In the genomic region with DNA sequence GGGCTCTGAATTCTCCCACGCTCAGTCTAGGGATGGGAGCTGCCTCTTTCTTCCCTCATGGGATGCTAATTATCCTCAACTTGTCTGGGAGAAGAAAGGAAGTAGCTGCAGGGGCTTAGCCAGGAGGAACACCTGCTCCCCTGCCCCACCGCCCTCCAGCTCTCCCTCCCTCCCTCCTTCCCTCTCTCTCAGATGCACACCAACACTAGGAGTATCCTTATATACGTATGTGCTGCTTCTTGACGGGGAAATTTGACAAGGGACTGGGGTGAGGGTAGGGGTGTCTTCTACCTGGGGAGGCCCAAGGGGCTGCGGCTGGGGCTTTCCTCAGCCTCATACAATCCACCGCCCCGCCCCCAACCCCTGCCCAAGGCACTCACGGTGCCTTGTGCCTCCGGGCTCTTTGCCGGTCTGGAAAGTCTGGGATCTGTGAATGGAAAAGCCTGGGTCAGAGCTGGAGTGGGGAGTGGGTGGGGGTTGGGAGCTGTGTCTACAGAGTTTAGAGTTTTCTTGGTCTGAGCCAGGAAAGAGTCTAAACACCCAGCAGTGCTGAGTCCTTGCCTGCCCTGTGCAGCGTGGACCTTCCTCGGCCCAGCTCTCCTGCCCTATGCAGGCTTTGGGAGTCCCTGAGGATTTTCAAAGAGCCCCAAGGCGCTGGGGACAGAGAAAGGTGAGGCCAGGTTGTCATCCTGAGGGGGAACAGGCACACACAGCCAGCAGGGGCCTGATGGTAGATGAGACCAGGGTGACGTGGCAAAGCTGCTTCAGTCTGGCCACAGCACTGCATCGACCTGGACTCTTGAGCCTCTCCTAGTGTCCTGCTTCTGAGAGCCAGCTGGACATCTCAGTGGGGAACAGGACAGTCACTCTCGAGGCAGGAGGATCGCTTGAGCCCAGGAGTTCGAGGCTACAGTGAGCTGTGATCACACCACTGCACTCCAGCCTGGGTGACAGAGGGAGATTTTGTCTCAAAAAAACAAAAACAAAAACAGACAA, we compare ENCODE assay signal across 15 cellular contexts. TPM values are rescaled to one million over a fixed set of nuclear protein-coding genes. Genes with fewer than 3 reads are reported as not detected.
A peak's percentile ranks its signal among the peaks of the same experiment; 100 is the strongest.
DNase-seq lines count a peak whose midpoint lies in the region; ATAC-seq, FAIRE-seq and TF ChIP-seq lines count a peak whose summit lies in the region.
"Had no signal": no experiment of that assay in that cellular context is flagged by ENCODE, and none has a peak within 500 bp of the region (broad histone marks: within the 10 kb centered on the region; RNA-seq: fewer than 3 reads in every experiment).

No MANE protein-coding gene starts in this region.

- peak overlapping the region; percentile 67 for H3K9ac ChIP-seq in HepG2 (ENCODE audit: insufficient read depth, low read depth, low read length)

- no peak for TF ChIP-seq POLR2A in heart left ventricle (IDR thresholded peaks at IDR 0.05)
- peak; percentile 45 to 67; a peak in 2 of 4 replicates for TF ChIP-seq POLR2A in HepG2 (IDR thresholded peaks at IDR 0.05; ENCODE audit: insufficient read depth in 1 of 2, low read depth in 2 of 2, low read length in 2 of 2)
- no peak for TF ChIP-seq POLR2A in uterus (IDR thresholded peaks at IDR 0.05)

- H3K27ac ChIP-seq in heart left ventricle (peak overlapping the region in 10 of 12 donors; percentile 37 to 82 (median 58)), SJCRH30 (no peak overlapping the region), HepG2 (ENCODE audit: extremely low read length, insufficient read depth, low read length) (no peak overlapping the region), uterus (peak overlapping the region; percentile 37 to 42)
- H3K27ac ChIP-seq: tibial artery had no signal

- no peaks in the 10 kb centered on the region for H4K20me1 ChIP-seq in HepG2 (ENCODE audit: insufficient read depth, low read length)

- intact Hi-C loops in heart left ventricle (cut with DNase I) (loop anchor here in 2 of 10 donors (5.0 to 10.0 kb wide), 2 partner anchors 34 to 151 kb away; no protein-coding TSS in a partner anchor), Right ventricle myocardium inferior (cut with DNase I) (no loop called here), HepG2 (cut with micrococcal nuclease; ENCODE audit: unreplicated experiment) (no loop called here), uterus (cut with DNase I; ENCODE audit: low total_unique reads) (no loop called here)

- no peaks in the 10 kb centered on the region for H3K27me3 ChIP-seq in heart left ventricle
- H3K27me3 ChIP-seq in SJCRH30, result no peaks in the 10 kb centered on the region
- no peaks in the 10 kb centered on the region for H3K27me3 ChIP-seq in HepG2 (ENCODE audit: control insufficient read depth in 1 of 2, insufficient read depth in 2 of 2, low read length in 2 of 2)
- no peaks in the 10 kb centered on the region for H3K27me3 ChIP-seq in uterus
- H3K27me3 ChIP-seq: tibial artery had no signal

- POLR2A ChIA-PET in HepG2 (lab: Yijun Ruan, JAX), result interaction anchor here (0.9 to 1.0 kb wide), 2 partner anchors 21 to 66 kb away, joined by 3 read pairs; no protein-coding TSS in a partner anchor

- WGBS in heart left ventricle, 4 donors, result 70 to 76% (median 73%) methylated on average over 17 to 18 of the region's 18 CpGs
- WGBS in HepG2 (ENCODE audit: low lambda C conversion rate), result 31% methylated on average over 18 of the region's 18 CpGs

- peak overlapping the region; percentile 91 for H3K4me2 ChIP-seq in HepG2 (ENCODE audit: low read depth, low read length)

- no peaks in the 10 kb centered on the region for H3K36me3 ChIP-seq in heart left ventricle
- H3K36me3 ChIP-seq in SJCRH30, result no peaks in the 10 kb centered on the region
- H3K36me3 ChIP-seq in HepG2 (replicated peaks in 1 of 2; ENCODE audit: control insufficient read depth in 1 of 2, insufficient read depth in 2 of 2, low read length in 2 of 2), result no peaks in the 10 kb centered on the region
- no peaks in the 10 kb centered on the region for H3K36me3 ChIP-seq in uterus
- H3K36me3 ChIP-seq: tibial artery had no signal

- no peaks in the 10 kb centered on the region for H3K79me2 ChIP-seq in HepG2 (ENCODE audit: insufficient read depth, low read length)

- peak overlapping the region; percentile 56 for H2AFZ ChIP-seq in HepG2 (ENCODE audit: low read length)

- H3K9me3 ChIP-seq in heart left ventricle (no peaks in the 10 kb centered on the region), SJCRH30 (replicated peaks) (no peaks in the 10 kb centered on the region), HepG2 (ENCODE audit: low read length) (no peaks in the 10 kb centered on the region), uterus (no peaks in the 10 kb centered on the region)
- H3K9me3 ChIP-seq: tibial artery had no signal

- H3K4me3 ChIP-seq in heart left ventricle, result no peak overlapping the region
- H3K4me3 ChIP-seq in SJCRH30, result no peak overlapping the region
- peak overlapping the region; percentile 46 to 63 (median 46) for H3K4me3 ChIP-seq in HepG2 (replicated peaks in 1 of 3; ENCODE audit: insufficient read depth in 1 of 3, low read depth in 2 of 3, low read length in 3 of 3)
- H3K4me3 ChIP-seq in uterus, result no peak overlapping the region
- H3K4me3 ChIP-seq: tibial artery had no signal

- peak in 2 of 5 donors; percentile 44 to 54 for DNase-seq in heart left ventricle
- no peak for DNase-seq in Right ventricle myocardium inferior (ENCODE audit: missing footprints)
- DNase-seq in SJCRH30, result peak; percentile 57 to 78
- DNase-seq in HepG2 (ENCODE audit: low spot score), result peak; percentile 76
- no peak for DNase-seq in uterus
- DNase-seq: activated naive CD8-positive, alpha-beta T cell treated with anti-CD3 and anti-CD28 coated beads for 36 hours; DMS153; mammary epithelial cell; NCI-H1092 treated with DMSO at 0.1 percent for 48 hours; T1000; tibial artery had no signal

- TF ChIP-seq RAD21 in HepG2 (CRISPR knock-in tag; IDR thresholded peaks at IDR 0.05), result peak; percentile 34; the same call in 1 of the 2 replicates

- ATAC-seq in heart left ventricle (peak; percentile 6 to 31 (median 17)), Right ventricle myocardium inferior (no peak), HepG2 (peak; percentile 87), GM21576 (IDR thresholded peaks at IDR 0.05; ENCODE audit: unreplicated experiment) (no peak), HG03460 (IDR thresholded peaks at IDR 0.05; ENCODE audit: unreplicated experiment) (no peak), HG03469 (IDR thresholded peaks at IDR 0.05; ENCODE audit: unreplicated experiment) (no peak)

- CTCF ChIA-PET in HepG2 (lab: Yijun Ruan, JAX; ENCODE audit: low intra/inter-chr PET ratio, low total read pairs), result no interaction called here

- H3K4me1 ChIP-seq in heart left ventricle (peaks cover 0 to 73% (median 26%) of the 10 kb centered on the region in 12 donors), SJCRH30 (peaks cover 38% of the 10 kb centered on the region), HepG2 (ENCODE audit: insufficient read depth, low read length) (peaks cover 29% of the 10 kb centered on the region), uterus (no peaks in the 10 kb centered on the region)

- TF ChIP-seq EP300 in HepG2 (IDR thresholded peaks at IDR 0.05; ENCODE audit: low read depth in 2 of 2, low read length in 2 of 2) (no peak), HepG2 (CRISPR knock-in tag; IDR thresholded peaks at IDR 0.05; ENCODE audit: borderline replicate concordance) (0 out of 2 replicates have a peak, but pooled peaks have one; percentile 44)

- no TSS peak for BruUV-seq in HepG2 (replicated peaks; lab: Mats Ljungman, UMichigan)

- FAIRE-seq in HepG2 (lab: Jason Lieb, UNC), result peak; percentile 68

- TF ChIP-seq CTCF in heart left ventricle (IDR thresholded peaks at IDR 0.05) (no peak), HepG2 (CRISPR knock-in tag; IDR thresholded peaks at IDR 0.05) (peak; percentile 50), uterus (IDR thresholded peaks at IDR 0.05) (no peak)

- in situ Hi-C loops in HepG2 (cut with HindIII; ENCODE audit: extremely low pct_ligation_motif_present, low pct_unique_long_range_greater_than_20kb), result no loop called here

RNA-seq across cellular contexts. Expression of gene EMILIN3, which starts 29.3 kb away (rescaled TPM):
- 1 to 10 TPM in 8 of 9 donors, under 1 TPM in 1; 0.24 to 9.3 (median 2.2) TPM for total RNA-seq in heart left ventricle
- polyA plus RNA-seq in heart left ventricle, result 1 to 10 TPM; 1.2 to 3.3 TPM
- 6.6 TPM for total RNA-seq in Right ventricle myocardium inferior
- total RNA-seq in SJCRH30 (2014; rRNA removed; shearing (Covaris generic)), result 11.7 and 12.0 TPM in 2 replicates
- 0.14 and 0.29 TPM in 2 replicates for total RNA-seq in HepG2 (2016; rRNA removed; fragmentation: Illumina TruSeq; extraction: Trizol)
- 0.10 TPM in 1 of 2 replicates, not detected in the other for total RNA-seq in HepG2 (2016; cell fraction: cytosol; rRNA removed; fragmentation: Illumina TruSeq; extraction: Trizol; ENCODE audit: low read depth)
- total RNA-seq in HepG2 (2016; cell fraction: insoluble cytoplasmic fraction; rRNA removed; fragmentation: Illumina TruSeq; extraction: Trizol), result 0.16 and 0.28 TPM in 2 replicates
- 0.09 and 0.10 TPM in 2 replicates for total RNA-seq in HepG2 (2016; cell fraction: membrane; rRNA removed; fragmentation: Illumina TruSeq; extraction: Trizol)
- total RNA-seq in HepG2 (2016; cell fraction: nucleus; rRNA removed; fragmentation: Illumina TruSeq; extraction: Trizol), result 0.16 TPM in 2 replicates
- 0.25 and 0.27 TPM in 2 replicates for polyA plus RNA-seq in HepG2 (2011; rRNA removed)
- polyA plus RNA-seq in HepG2 (2011; cell fraction: cytosol; rRNA removed), result 0.23 and 0.36 TPM in 2 replicates
- 0.29 and 0.35 TPM in 2 replicates for polyA plus RNA-seq in HepG2 (2011; cell fraction: nucleus; rRNA removed)
- polyA plus RNA-seq in HepG2 (2012), result 0.50 and 0.56 TPM in 2 replicates
- polyA plus RNA-seq in HepG2 (2016; cell fraction: cytosol; fragmentation: Illumina TruSeq; extraction: Trizol; ENCODE audit: low read depth), result not detected in 2 replicates
- polyA plus RNA-seq in HepG2 (2016; cell fraction: insoluble cytoplasmic fraction; fragmentation: Illumina TruSeq; extraction: Trizol; ENCODE audit: low read depth), result 0.10 and 0.19 TPM in 2 replicates
- polyA plus RNA-seq in HepG2 (2016; cell fraction: membrane; fragmentation: Illumina TruSeq; extraction: Trizol; ENCODE audit: low read depth), result 0.05 and 0.09 TPM in 2 replicates
- polyA plus RNA-seq in HepG2 (2016; cell fraction: nucleus; fragmentation: Illumina TruSeq; extraction: Trizol; ENCODE audit: insufficient read depth, low read depth), result 0.38 and 0.41 TPM in 2 replicates
- polyA minus RNA-seq in HepG2 (2011; rRNA and poly(A)+ RNA removed; ENCODE audit: low replicate concordance), result 0.05 and 1.5 TPM in 2 replicates
- 0.18 and 0.20 TPM in 2 replicates for polyA minus RNA-seq in HepG2 (2011; cell fraction: cytosol; rRNA and poly(A)+ RNA removed)
- 0.13 TPM in 1 of 2 replicates, not detected in the other for polyA minus RNA-seq in HepG2 (2011; cell fraction: nucleus; rRNA and poly(A)+ RNA removed)
- 10 to 100 TPM in 1 of 4 donors, 1 to 10 TPM in 1, under 1 TPM in 2; 0.29 to 53.0 (median 2.4) TPM for total RNA-seq in uterus
- total RNA-seq: activated naive CD8-positive, alpha-beta T cell treated with anti-CD3 and anti-CD28 coated beads for 36 hours; mammary epithelial cell; pulmonary artery endothelial cell had no signal

RNA-seq across cellular contexts. Expression of gene LPIN3, which starts 55.3 kb away (rescaled TPM):
- 10 to 100 TPM; 13.2 to 24.1 (median 19.0) TPM for total RNA-seq in heart left ventricle
- polyA plus RNA-seq in heart left ventricle, result 10 to 100 TPM; 12.8 to 23.1 TPM
- total RNA-seq in Right ventricle myocardium inferior, result 18.1 TPM
- 1.2 and 2.3 TPM in 2 replicates for total RNA-seq in SJCRH30 (2014; rRNA removed; shearing (Covaris generic))
- total RNA-seq in HepG2 (2016; rRNA removed; fragmentation: Illumina TruSeq; extraction: Trizol), result 3.5 and 14.2 TPM in 2 replicates
- 1.1 and 1.2 TPM in 2 replicates for total RNA-seq in HepG2 (2016; cell fraction: cytosol; rRNA removed; fragmentation: Illumina TruSeq; extraction: Trizol; ENCODE audit: low read depth)
- 2.8 and 12.1 TPM in 2 replicates for total RNA-seq in HepG2 (2016; cell fraction: insoluble cytoplasmic fraction; rRNA removed; fragmentation: Illumina TruSeq; extraction: Trizol)
- total RNA-seq in HepG2 (2016; cell fraction: membrane; rRNA removed; fragmentation: Illumina TruSeq; extraction: Trizol), result 1.00 and 1.4 TPM in 2 replicates
- total RNA-seq in HepG2 (2016; cell fraction: nucleus; rRNA removed; fragmentation: Illumina TruSeq; extraction: Trizol), result 17.9 and 18.2 TPM in 2 replicates
- 28.6 and 43.6 TPM in 2 replicates for polyA plus RNA-seq in HepG2 (2011; rRNA removed)
- polyA plus RNA-seq in HepG2 (2011; cell fraction: cytosol; rRNA removed), result 3.2 and 4.6 TPM in 2 replicates
- 337 and 399 TPM in 2 replicates for polyA plus RNA-seq in HepG2 (2011; cell fraction: nucleus; rRNA removed)
- 15.0 and 15.8 TPM in 2 replicates for polyA plus RNA-seq in HepG2 (2012)
- polyA plus RNA-seq in HepG2 (2016; cell fraction: cytosol; fragmentation: Illumina TruSeq; extraction: Trizol; ENCODE audit: low read depth), result 0.34 and 0.35 TPM in 2 replicates
- 1.9 and 3.7 TPM in 2 replicates for polyA plus RNA-seq in HepG2 (2016; cell fraction: insoluble cytoplasmic fraction; fragmentation: Illumina TruSeq; extraction: Trizol; ENCODE audit: low read depth)
- 0.42 and 0.58 TPM in 2 replicates for polyA plus RNA-seq in HepG2 (2016; cell fraction: membrane; fragmentation: Illumina TruSeq; extraction: Trizol; ENCODE audit: low read depth)
- 71.3 and 85.0 TPM in 2 replicates for polyA plus RNA-seq in HepG2 (2016; cell fraction: nucleus; fragmentation: Illumina TruSeq; extraction: Trizol; ENCODE audit: insufficient read depth, low read depth)
- 5.4 and 16.3 TPM in 2 replicates for polyA minus RNA-seq in HepG2 (2011; rRNA and poly(A)+ RNA removed; ENCODE audit: low replicate concordance)
- polyA minus RNA-seq in HepG2 (2011; cell fraction: cytosol; rRNA and poly(A)+ RNA removed), result 4.1 and 4.4 TPM in 2 replicates
- 35.8 and 39.4 TPM in 2 replicates for polyA minus RNA-seq in HepG2 (2011; cell fraction: nucleus; rRNA and poly(A)+ RNA removed)
- total RNA-seq in uterus, result 10 to 100 TPM in 2 of 4 donors, 1 to 10 TPM in 2; 7.4 to 30.5 (median 10.2) TPM

Comparison
In these comparisons a context has a peak if more than half of its experiments do, and no peak if none do; other contexts are left out.
1. ATAC-seq: peak in heart left ventricle (4 of 4) and HepG2 (single experiment); none in Right ventricle myocardium inferior (single experiment), GM21576 (single experiment), HG03460 (single experiment) and HG03469 (single experiment).
2. DNase-seq: peak in SJCRH30 (2 of 2) and HepG2 (single experiment); none in Right ventricle myocardium inferior (single experiment) and uterus (0 of 2).
3. H3K27ac ChIP-seq: peak in heart left ventricle (10 of 12) and uterus (2 of 2); none in SJCRH30 (single experiment) and HepG2 (single experiment).
4. H3K4me3 ChIP-seq: peak in HepG2 (3 of 3); none in heart left ventricle (0 of 12), SJCRH30 (single experiment) and uterus (0 of 2).
5. POLR2A ChIP-seq: peak in HepG2 (2 of 2); none in heart left ventricle (0 of 2) and uterus (0 of 2).